9 cellular contexts compared by ENCODE assay signal in the genomic region with DNA sequence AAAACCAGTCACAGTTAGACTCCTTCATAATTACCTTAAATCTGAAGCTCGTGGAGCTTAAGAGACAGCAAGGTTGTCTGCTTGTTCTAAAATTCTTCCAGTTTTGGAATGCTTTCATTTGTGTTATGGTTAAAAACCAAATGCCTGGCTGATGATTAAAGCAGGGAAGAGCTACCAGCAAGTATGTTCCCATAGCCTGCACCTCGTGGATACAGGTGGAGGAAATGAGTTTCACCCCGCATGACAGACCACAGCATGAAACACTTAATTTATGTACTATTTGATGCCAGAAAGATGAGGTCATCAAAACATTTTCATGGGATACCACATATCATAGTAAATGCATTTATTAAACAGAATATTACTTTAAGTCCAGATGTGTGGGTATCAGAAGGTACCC. TPM values are rescaled to one million over a fixed set of nuclear protein-coding genes. Genes with fewer than 3 reads are reported as not detected.
DNase-seq lines count a peak whose midpoint lies in the region; ATAC-seq and TF ChIP-seq lines count a peak whose summit lies in the region.
"Had no signal": no experiment of that assay in that cellular context is flagged by ENCODE, and none has a peak within 500 bp of the region (broad histone marks: within the 10 kb centered on the region; RNA-seq: fewer than 3 reads in every experiment).

No MANE protein-coding gene starts in this region.

- ATAC-seq in naive thymus-derived CD4-positive, alpha-beta T cell = no peak
- no peak for ATAC-seq in GM21526 (IDR thresholded peaks at IDR 0.05; ENCODE audit: low FRiP score, unreplicated experiment)

- no peaks in the 10 kb centered on the region for H3K27me3 ChIP-seq in MG63
- no peaks in the 10 kb centered on the region for H3K27me3 ChIP-seq in endodermal cell (ENCODE audit: control insufficient read depth, insufficient read depth, low read length, poor library complexity, severe bottlenecking)
- H3K27me3 ChIP-seq in naive thymus-derived CD4-positive, alpha-beta T cell (ENCODE audit: control insufficient read depth in 2 of 2, insufficient read depth in 2 of 2, low read length in 2 of 2) = no peaks in the 10 kb centered on the region

- H3K4me3 ChIP-seq in MG63 (peak overlapping the region; percentile 27), endodermal cell (ENCODE audit: low read length) (no peak overlapping the region)
- H3K4me3 ChIP-seq in naive thymus-derived CD4-positive, alpha-beta T cell (ENCODE audit: low read length) = no peak overlapping the region

- CTCF ChIA-PET in naive thymus-derived CD4-positive, alpha-beta T cell (lab: Charles Lee) = interaction anchor here (0.7 to 1.6 kb wide), 3 partner anchors 10 to 173 kb away, joined by 3 to 4 read pairs (median 3); no protein-coding TSS in a partner anchor

- no peak for TF ChIP-seq CTCF in endodermal cell (conservative IDR thresholded peaks at IDR 0.05)

- H3K4me1 Mint-ChIP-seq in endodermal cell = peaks cover 49% of the 10 kb centered on the region
- peaks cover 40 to 96% (median 94%) of the 10 kb centered on the region in 7 donors for H3K4me1 Mint-ChIP-seq in naive thymus-derived CD4-positive, alpha-beta T cell

- H3K27ac Mint-ChIP-seq in endodermal cell = no peak overlapping the region
- H3K27ac Mint-ChIP-seq in naive thymus-derived CD4-positive, alpha-beta T cell = peak overlapping the region in 5 of 9 donors; percentile 9 to 53 (median 19)
- H3K27ac Mint-ChIP-seq: activated CD4-positive, alpha-beta T cell treated with anti-CD3 and anti-CD28 coated beads, Interleukin-2, amount 10 ng/mL, durations not matched to agents 24 days and 14 days had no signal

- peak overlapping the region; percentile 0 for H3K27ac ChIP-seq in endodermal cell (ENCODE audit: low read depth, low read length)
- H3K27ac ChIP-seq in naive thymus-derived CD4-positive, alpha-beta T cell (ENCODE audit: low read depth, low read length) = no peak overlapping the region

- no peaks in the 10 kb centered on the region for H3K36me3 Mint-ChIP-seq in endodermal cell (ENCODE audit: low read depth)
- H3K36me3 Mint-ChIP-seq in naive thymus-derived CD4-positive, alpha-beta T cell = peaks cover 0 to 8% (median 4%) of the 10 kb centered on the region in 5 donors

- whole genome bisulfite sequencing in endodermal cell (ENCODE audit: insufficient coverage in 1 of 2, insufficient read length in 1 of 2), 2 experiments = 94 to 100% methylated on average over 1 to 3 of the region's 3 CpGs

- H3K9ac ChIP-seq in endodermal cell (ENCODE audit: extremely low read depth, low read length, poor library complexity, severe bottlenecking) = no peak overlapping the region

- H3K4me1 ChIP-seq in endodermal cell (ENCODE audit: control insufficient read depth, insufficient read depth, low read length) = peaks cover 30% of the 10 kb centered on the region
- peaks cover 12 to 73% of the 10 kb centered on the region in 2 donors for H3K4me1 ChIP-seq in naive thymus-derived CD4-positive, alpha-beta T cell (ENCODE audit: control insufficient read depth in 2 of 2, insufficient read depth in 2 of 2, low read length in 2 of 2)

- H3K36me3 ChIP-seq in MG63 (no peaks in the 10 kb centered on the region), endodermal cell (ENCODE audit: control insufficient read depth, insufficient read depth, low read length) (no peaks in the 10 kb centered on the region)
- H3K36me3 ChIP-seq in naive thymus-derived CD4-positive, alpha-beta T cell (ENCODE audit: control insufficient read depth in 2 of 3, insufficient read depth in 3 of 3, low read length in 3 of 3) = no peaks in the 10 kb centered on the region

- no peaks in the 10 kb centered on the region for H3K9me3 Mint-ChIP-seq in endodermal cell
- H3K9me3 Mint-ChIP-seq in naive thymus-derived CD4-positive, alpha-beta T cell = peaks cover 0 to 6% (median 0%) of the 10 kb centered on the region in 11 donors

- POLR2A ChIA-PET in naive thymus-derived CD4-positive, alpha-beta T cell (lab: Charles Lee) = interaction anchor here (0.6 to 0.9 kb wide), 3 partner anchors 109 to 203 kb away, joined by 3 to 4 read pairs (median 3); no protein-coding TSS in a partner anchor

- intact Hi-C loops in naive thymus-derived CD4-positive, alpha-beta T cell (cut with micrococcal nuclease) = loop anchor here in 1 of 2 donors (5.0 kb wide), 1 partner anchor 36 kb away; no protein-coding TSS in a partner anchor

- no peak overlapping the region for H3K4me3 Mint-ChIP-seq in endodermal cell
- H3K4me3 Mint-ChIP-seq in naive thymus-derived CD4-positive, alpha-beta T cell = peak overlapping the region in 3 of 10 donors; percentile 11 to 63 (median 16)
- H3K4me3 Mint-ChIP-seq: activated CD4-positive, alpha-beta T cell treated with anti-CD3 and anti-CD28 coated beads, Interleukin-2, amount 10 ng/mL, durations not matched to agents 24 days and 14 days had no signal

- H3K27me3 Mint-ChIP-seq in endodermal cell (ENCODE audit: insufficient read depth) = no peaks in the 10 kb centered on the region
- H3K27me3 Mint-ChIP-seq in naive thymus-derived CD4-positive, alpha-beta T cell = no peaks in the 10 kb centered on the region
- H3K27me3 Mint-ChIP-seq: activated CD4-positive, alpha-beta T cell treated with anti-CD3 and anti-CD28 coated beads, Interleukin-2, amount 10 ng/mL, durations not matched to agents 24 days and 14 days had no signal

- H3K9me3 ChIP-seq in MG63 (no peaks in the 10 kb centered on the region), endodermal cell (ENCODE audit: control insufficient read depth, low read length) (no peaks in the 10 kb centered on the region)
- H3K9me3 ChIP-seq in naive thymus-derived CD4-positive, alpha-beta T cell (ENCODE audit: control insufficient read depth in 2 of 3, low read length in 3 of 3) = no peaks in the 10 kb centered on the region

- DNase-seq in A172 (ENCODE audit: low spot score) = peak; percentile 96
- peak; percentile 43 for DNase-seq in MG63
- no peak for DNase-seq in endodermal cell
- no peak for DNase-seq in naive thymus-derived CD4-positive, alpha-beta T cell
- DNase-seq in NCI-H2227 (lab: John Stamatoyannopoulos, UW; ENCODE audit: unreplicated experiment) = no peak
- DNase-seq in Kasumi-1 (lab: John Stamatoyannopoulos, UW) = no peak
- DNase-seq in occipital lobe (lab: John Stamatoyannopoulos, UW) = no peak
- DNase-seq: activated CD4-positive, alpha-beta T cell treated with anti-CD3 and anti-CD28 coated beads, Interleukin-2, amount 10 ng/mL, durations not matched to agents 24 days and 14 days had no signal

RNA-seq across cellular contexts. Expression of a gene that starts 0.4 kb away (rescaled TPM):
- 51.0 and 153 TPM in 2 replicates for total RNA-seq in A172 (2014; rRNA removed; shearing (Covaris generic))
- 1.7 and 2.1 TPM in 2 replicates for total RNA-seq in MG63 (2014; rRNA removed; shearing (Covaris generic); ENCODE audit: low replicate concordance)
- total RNA-seq in endodermal cell (10 to 100 TPM; 15.6 to 22.5 TPM), occipital lobe (200 TPM)
- 9.8 TPM for polyA plus RNA-seq in endodermal cell (2013, experiment 1 of 2)
- polyA plus RNA-seq in endodermal cell (2013, experiment 2 of 2) = 10.9 TPM
- 100 to 1,000 TPM in 4 of 5 experiments, 10 to 100 TPM in 1; 75.1 to 214 (median 128) TPM for total RNA-seq in naive thymus-derived CD4-positive, alpha-beta T cell
- 10 to 100 TPM; 22.2 to 40.2 TPM for polyA plus RNA-seq in naive thymus-derived CD4-positive, alpha-beta T cell

Comparison
In these comparisons a context has a peak if more than half of its experiments do, and no peak if none do; other contexts are left out.
1. DNase-seq: peak in A172 (single experiment) and MG63 (single experiment); none in endodermal cell (single experiment), naive thymus-derived CD4-positive, alpha-beta T cell (0 of 9), NCI-H2227 (single experiment), Kasumi-1 (0 of 2) and occipital lobe (single experiment).